1 cellular context compared by ENCODE assay signal in the genomic region with DNA sequence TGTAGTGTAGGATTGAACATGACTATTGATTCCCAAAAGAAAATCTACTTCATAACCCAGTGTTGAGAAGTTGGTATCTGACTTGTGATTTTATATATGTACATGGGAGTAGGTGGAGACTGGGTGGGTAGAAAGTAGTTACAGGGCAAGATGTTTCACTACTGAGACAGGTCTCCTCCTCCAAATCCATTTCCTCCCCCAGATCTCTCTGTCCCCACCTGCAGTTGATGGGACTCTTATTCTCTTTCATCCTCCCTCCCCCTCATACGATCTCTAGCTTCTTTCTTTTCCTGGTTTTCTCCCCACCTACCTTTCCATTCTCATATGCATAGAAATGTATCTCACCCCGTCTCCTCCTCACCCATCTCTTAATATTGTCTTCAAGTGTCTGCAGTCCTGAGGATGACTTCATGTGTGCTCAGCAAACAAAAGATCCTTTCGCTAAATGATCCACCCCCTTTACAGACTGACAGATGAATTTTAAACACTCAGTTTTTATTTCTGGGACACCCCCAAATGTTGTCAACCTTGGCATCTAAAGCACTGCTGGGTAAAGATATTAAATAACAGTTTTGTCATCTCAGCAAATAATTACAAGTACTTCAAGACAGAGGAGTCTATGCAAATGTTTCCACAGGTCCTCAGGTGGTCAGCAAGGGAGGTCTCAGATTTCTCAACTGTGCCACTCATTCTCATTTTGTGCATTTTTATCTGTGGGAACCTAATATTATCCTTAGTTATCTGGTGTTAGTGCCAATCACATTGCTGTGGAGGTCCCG.
TF ChIP-seq lines count a peak whose summit lies in the region.

No MANE protein-coding gene starts in this region.

TF ChIP-seq in HEK293, 187 proteins besides CTCF, POLR2A, EP300 and RAD21:
- peak; percentile 66 for TF ChIP-seq ZFHX2 (tag by site-specific recombination; conservative IDR thresholded peaks at IDR 0.05)
- TF ChIP-seq, protein P1, sequence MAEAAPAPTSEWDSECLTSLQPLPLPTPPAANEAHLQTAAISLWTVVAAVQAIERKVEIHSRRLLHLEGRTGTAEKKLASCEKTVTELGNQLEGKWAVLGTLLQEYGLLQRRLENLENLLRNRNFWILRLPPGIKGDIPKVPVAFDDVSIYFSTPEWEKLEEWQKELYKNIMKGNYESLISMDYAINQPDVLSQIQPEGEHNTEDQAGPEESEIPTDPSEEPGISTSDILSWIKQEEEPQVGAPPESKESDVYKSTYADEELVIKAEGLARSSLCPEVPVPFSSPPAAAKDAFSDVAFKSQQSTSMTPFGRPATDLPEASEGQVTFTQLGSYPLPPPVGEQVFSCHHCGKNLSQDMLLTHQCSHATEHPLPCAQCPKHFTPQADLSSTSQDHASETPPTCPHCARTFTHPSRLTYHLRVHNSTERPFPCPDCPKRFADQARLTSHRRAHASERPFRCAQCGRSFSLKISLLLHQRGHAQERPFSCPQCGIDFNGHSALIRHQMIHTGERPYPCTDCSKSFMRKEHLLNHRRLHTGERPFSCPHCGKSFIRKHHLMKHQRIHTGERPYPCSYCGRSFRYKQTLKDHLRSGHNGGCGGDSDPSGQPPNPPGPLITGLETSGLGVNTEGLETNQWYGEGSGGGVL (tag by site-specific recombination; IDR thresholded peaks at IDR 0.05), result 0 out of 2 replicates have a peak, but pooled peaks have one; percentile 11
- TF ChIP-seq ZNF585B (tag by site-specific recombination; IDR thresholded peaks at IDR 0.05), result no peak
- peak; percentile 82 for TF ChIP-seq EGR2 (tag by site-specific recombination; IDR thresholded peaks at IDR 0.05; ENCODE audit: low read depth)
TF ChIP-seq in HEK293: peak in this region for 3.
